In genomic region chr3:43214616-43215015, GRCh38 we compare ENCODE assay signal across 21 cellular contexts.
DNase-seq lines count a peak whose midpoint lies in the region; ATAC-seq, FAIRE-seq and TF ChIP-seq lines count a peak whose summit lies in the region.
"Had no signal": no experiment of that assay in that cellular context is flagged by ENCODE, and none has a peak within 500 bp of the region (broad histone marks: within the 10 kb centered on the region; RNA-seq: fewer than 3 reads in every experiment).

No MANE protein-coding gene starts in this region.

- H3K27me3 ChIP-seq in IMR-90 (ENCODE audit: control insufficient read depth, insufficient read depth, low read length): peaks cover 11% of the 10 kb centered on the region
- H3K27me3 ChIP-seq in breast epithelium: no peaks in the 10 kb centered on the region
- H3K27me3 ChIP-seq in kidney epithelial cell (ENCODE audit: control insufficient read depth, insufficient read depth, low read length): no peaks in the 10 kb centered on the region
- peaks cover 8% of the 10 kb centered on the region for H3K27me3 ChIP-seq in endodermal cell (ENCODE audit: control insufficient read depth, insufficient read depth, low read length, poor library complexity, severe bottlenecking)
- H3K27me3 ChIP-seq: Peyer's patch had no signal

- peaks cover 0 to 3% of the 10 kb centered on the region in 2 donors for H3K27me3 Mint-ChIP-seq in stimulated activated naive B cell treated with anti-CD40 and anti-IgM and Interleukin-4, amounts not matched to agents 10 μg/mL and 1 μg/mL and 100 μg/mL, for 72 hours
- H3K27me3 Mint-ChIP-seq in endodermal cell (ENCODE audit: insufficient read depth): peaks cover 2% of the 10 kb centered on the region
- H3K27me3 Mint-ChIP-seq: CD4-positive, alpha-beta T cell had no signal

- no peak overlapping the region for H3K23ac ChIP-seq in IMR-90 (ENCODE audit: low read depth, low read length)

- no peak overlapping the region for H2BK5ac ChIP-seq in IMR-90 (ENCODE audit: low read depth, low read length, poor library complexity, severe bottlenecking)

- no peak overlapping the region for H4K91ac ChIP-seq in IMR-90 (ENCODE audit: insufficient read depth, low read depth, low read length)

- H3K4me3 ChIP-seq in AG10803 (ENCODE audit: low read length): no peak overlapping the region
- H3K4me3 ChIP-seq in IMR-90 (ENCODE audit: insufficient read depth, low read depth, low read length): no peak overlapping the region
- H3K4me3 ChIP-seq in breast epithelium: no peak overlapping the region
- no peak overlapping the region for H3K4me3 ChIP-seq in kidney epithelial cell (ENCODE audit: low read depth, low read length)
- H3K4me3 ChIP-seq in endodermal cell (ENCODE audit: low read length): no peak overlapping the region
- H3K4me3 ChIP-seq: Peyer's patch had no signal

- H2BK120ac ChIP-seq in IMR-90 (ENCODE audit: low read depth, low read length): no peak overlapping the region; the same call in 1 of the 2 replicates

- H3K4ac ChIP-seq in IMR-90 (ENCODE audit: low read depth, low read length): no peak overlapping the region

- CTCF ChIA-PET in IMR-90 (lab: Yijun Ruan, JAX): no interaction called here

- no peak overlapping the region for H3K56ac ChIP-seq in IMR-90 (ENCODE audit: extremely low read depth, insufficient read depth, low read length)

- no peak overlapping the region for H3K27ac Mint-ChIP-seq in stimulated activated naive B cell treated with anti-CD40 and anti-IgM and Interleukin-4, amounts not matched to agents 10 μg/mL and 1 μg/mL and 100 μg/mL, for 72 hours
- H3K27ac Mint-ChIP-seq in endodermal cell: no peak overlapping the region
- H3K27ac Mint-ChIP-seq: activated CD8-positive, alpha-beta T cell treated with anti-CD3 and anti-CD28 coated beads, Interleukin-2, amount 10 ng/mL, durations not matched to agents 7 days and 5 days; activated naive CD4-positive, alpha-beta T cell treated with anti-CD3 and anti-CD28 coated beads, Interleukin-2, amount 50 U/mL, for 72 hours; brain; CD4-positive, alpha-beta T cell; IgD-negative memory B cell had no signal

- peak overlapping the region; percentile 60 for H2AFZ ChIP-seq in IMR-90 (replicated peaks; ENCODE audit: low read length, poor library complexity)

- H3K9me1 ChIP-seq in IMR-90 (ENCODE audit: insufficient read depth, low read length): no peaks in the 10 kb centered on the region

- H3K27ac ChIP-seq in IMR-90 (ENCODE audit: insufficient read depth, low read length) (no peak overlapping the region), breast epithelium (peak overlapping the region; percentile 36 to 84), endodermal cell (ENCODE audit: low read depth, low read length) (no peak overlapping the region)
- H3K27ac ChIP-seq: VCaP had no signal

- DNase-seq in AG10803 (ENCODE audit: low read depth): peak; percentile 21
- DNase-seq in IMR-90: no peak
- DNase-seq in breast epithelium (ENCODE audit: low spot score in 2 of 2): no peak
- DNase-seq in kidney epithelial cell (ENCODE audit: low read depth): peak; percentile 37
- no peak for DNase-seq in stimulated activated naive B cell treated with anti-CD40 and anti-IgM and Interleukin-4, amounts not matched to agents 10 μg/mL and 1 μg/mL and 100 μg/mL, for 72 hours
- DNase-seq in GM12891 (ENCODE audit: insufficient read length, low spot score): no peak
- DNase-seq in endodermal cell: no peak
- DNase-seq: activated CD8-positive, alpha-beta T cell treated with anti-CD3 and anti-CD28 coated beads, Interleukin-2, amount 10 ng/mL, durations not matched to agents 7 days and 5 days; activated T-cell treated with anti-CD3 and anti-CD28 coated beads, Interleukin-2, amount 50 U/mL, for 48 hours; CD4-positive, alpha-beta T cell; hypothalamus; NCI-H1092; nucleus accumbens; stimulated activated CD4-positive, alpha-beta T cell treated with anti-CD3 and anti-CD28 coated beads, Interleukin-4, amount 100 ng/mL, for 1 hour had no signal

- no peak overlapping the region for H3K4me3 Mint-ChIP-seq in stimulated activated naive B cell treated with anti-CD40 and anti-IgM and Interleukin-4, amounts not matched to agents 10 μg/mL and 1 μg/mL and 100 μg/mL, for 72 hours
- no peak overlapping the region for H3K4me3 Mint-ChIP-seq in endodermal cell
- H3K4me3 Mint-ChIP-seq: activated CD8-positive, alpha-beta T cell treated with anti-CD3 and anti-CD28 coated beads, Interleukin-2, amount 10 ng/mL, durations not matched to agents 7 days and 5 days; brain; CD4-positive, alpha-beta T cell had no signal

- H3K9ac ChIP-seq in IMR-90 (ENCODE audit: low read depth, low read length) (no peak overlapping the region), endodermal cell (ENCODE audit: extremely low read depth, low read length, poor library complexity, severe bottlenecking) (no peak overlapping the region)

- H2AK9ac ChIP-seq in IMR-90 (replicated peaks; ENCODE audit: low read depth, low read length, poor library complexity): no peak overlapping the region

- BruUV-seq in IMR-90 (replicated peaks; lab: Mats Ljungman, UMichigan): no TSS peak

- H4K20me1 ChIP-seq in IMR-90 (ENCODE audit: insufficient read depth, low read length): no peaks in the 10 kb centered on the region

- in situ Hi-C loops in IMR-90 (cut with MboI; ENCODE audit: low sequenced_read_pairs): no loop called here

- H3K4me1 ChIP-seq in IMR-90 (ENCODE audit: control insufficient read depth, insufficient read depth, low read length) (peaks cover 2% of the 10 kb centered on the region; the same call in 1 of the 2 replicates), breast epithelium (no peaks in the 10 kb centered on the region), endodermal cell (ENCODE audit: control insufficient read depth, insufficient read depth, low read length) (no peaks in the 10 kb centered on the region)
- H3K4me1 ChIP-seq: Peyer's patch had no signal

- no peak for TF ChIP-seq RAD21 in IMR-90 (IDR thresholded peaks at IDR 0.05; ENCODE audit: low read length)

- ATAC-seq in IMR-90 (ENCODE audit: low read depth): no peak
- no peak for ATAC-seq in stimulated activated naive B cell treated with anti-CD40 and anti-IgM and Interleukin-4, amounts not matched to agents 10 μg/mL and 1 μg/mL and 100 μg/mL, for 72 hours (replicated peaks)
- ATAC-seq in HG03442 (IDR thresholded peaks at IDR 0.05; ENCODE audit: unreplicated experiment): no peak
- ATAC-seq: activated CD8-positive, alpha-beta T cell treated with anti-CD3 and anti-CD28 coated beads, Interleukin-2, amount 10 ng/mL, durations not matched to agents 7 days and 5 days; activated naive CD4-positive, alpha-beta T cell treated with anti-CD3 and anti-CD28 coated beads, Interleukin-2, amount 50 U/mL, for 72 hours; left lobe of liver had no signal

- TF ChIP-seq POLR2A in IMR-90 (IDR thresholded peaks at IDR 0.05; ENCODE audit: low read depth, low read length): no peak
- TF ChIP-seq POLR2A in breast epithelium (IDR thresholded peaks at IDR 0.05): no peak
- TF ChIP-seq POLR2A in GM12891 (IDR thresholded peaks at IDR 0.05; ENCODE audit: low read depth, low read length): no peak

- H4K5ac ChIP-seq in IMR-90 (ENCODE audit: low read depth, low read length): no peak overlapping the region

- H3K36me3 Mint-ChIP-seq in stimulated activated naive B cell treated with anti-CD40 and anti-IgM and Interleukin-4, amounts not matched to agents 10 μg/mL and 1 μg/mL and 100 μg/mL, for 72 hours: no peaks in the 10 kb centered on the region
- H3K36me3 Mint-ChIP-seq in endodermal cell (ENCODE audit: low read depth): no peaks in the 10 kb centered on the region
- H3K36me3 Mint-ChIP-seq: activated naive CD4-positive, alpha-beta T cell treated with anti-CD3 and anti-CD28 coated beads, Interleukin-2, amount 50 U/mL, for 72 hours; brain had no signal

- H3K9me3 Mint-ChIP-seq in stimulated activated naive B cell treated with anti-CD40 and anti-IgM and Interleukin-4, amounts not matched to agents 10 μg/mL and 1 μg/mL and 100 μg/mL, for 72 hours: no peaks in the 10 kb centered on the region
- no peaks in the 10 kb centered on the region for H3K9me3 Mint-ChIP-seq in endodermal cell
- H3K9me3 Mint-ChIP-seq: activated naive CD4-positive, alpha-beta T cell treated with anti-CD3 and anti-CD28 coated beads, Interleukin-2, amount 50 U/mL, for 72 hours; CD4-positive, alpha-beta T cell had no signal

- dilution Hi-C loops in IMR-90 (cut with HindIII; ENCODE audit: low sequenced_read_pairs, unreplicated experiment): no loop called here

- no peaks in the 10 kb centered on the region for H3K79me1 ChIP-seq in IMR-90 (ENCODE audit: low read depth in 1 of 2, low read length in 2 of 2)

- WGBS in IMR-90 (ENCODE audit: extremely low coverage in 2 of 2, insufficient read length in 1 of 2), 2 experiments: no CpG with 5 or more reads among the region's 4 CpGs
- WGBS in endodermal cell (ENCODE audit: insufficient coverage in 1 of 2, insufficient read length in 1 of 2), 2 experiments: 91% methylated on average over 4 of the region's 4 CpGs; no CpG with 5 or more reads in 1 of the 2 experiments

- FAIRE-seq in GM12891 (lab: Jason Lieb, UNC): no peak

- TF ChIP-seq CTCF in AG10803 (conservative IDR thresholded peaks at IDR 0.05; ENCODE audit: low read length) (no peak), IMR-90 (conservative IDR thresholded peaks at IDR 0.05; ENCODE audit: low read depth, low read length) (no peak), breast epithelium (IDR thresholded peaks at IDR 0.05) (no peak), kidney epithelial cell (IDR thresholded peaks at IDR 0.05; ENCODE audit: insufficient read depth, low read length, poor library complexity, severe bottlenecking) (no peak), endodermal cell (conservative IDR thresholded peaks at IDR 0.05) (no peak)

- H3K9me3 ChIP-seq in IMR-90 (ENCODE audit: control insufficient read depth, insufficient read depth, low read length) (no peaks in the 10 kb centered on the region), breast epithelium (no peaks in the 10 kb centered on the region), endodermal cell (ENCODE audit: control insufficient read depth, low read length) (no peaks in the 10 kb centered on the region)
- H3K9me3 ChIP-seq: Peyer's patch had no signal

- intact Hi-C loops in IMR-90 (cut with micrococcal nuclease) (no loop called here), breast epithelium (cut with DNase I; ENCODE audit: low total_unique reads) (no loop called here)

- POLR2A ChIA-PET in IMR-90 (lab: Charles Lee; ENCODE audit: unreplicated experiment): no interaction called here

- H2BK15ac ChIP-seq in IMR-90 (ENCODE audit: low read depth, low read length): no peak overlapping the region; the same call in 2 of the 3 replicates

- H2BK20ac ChIP-seq in IMR-90 (ENCODE audit: low read depth, low read length): 0 out of 2 replicates have a peak overlapping the region, but pooled peaks have one; percentile 9

- H2AK5ac ChIP-seq in IMR-90 (ENCODE audit: low read depth, low read length): no peak overlapping the region

- no peak overlapping the region for H3K18ac ChIP-seq in IMR-90 (ENCODE audit: low read depth, low read length)

- no peaks in the 10 kb centered on the region for H3K36me3 ChIP-seq in IMR-90 (ENCODE audit: control insufficient read depth, insufficient read depth, low read length)
- no peaks in the 10 kb centered on the region for H3K36me3 ChIP-seq in breast epithelium
- no peaks in the 10 kb centered on the region for H3K36me3 ChIP-seq in kidney epithelial cell (ENCODE audit: control insufficient read depth, insufficient read depth, low read length)
- no peaks in the 10 kb centered on the region for H3K36me3 ChIP-seq in endodermal cell (ENCODE audit: control insufficient read depth, insufficient read depth, low read length)
- H3K36me3 ChIP-seq: Peyer's patch had no signal

- H3K14ac ChIP-seq in IMR-90 (replicated peaks; ENCODE audit: low read depth, low read length): peak overlapping the region; percentile 37; the same call in 1 of the 2 replicates

- H3K4me2 ChIP-seq in IMR-90 (ENCODE audit: low read depth, low read length): no peak overlapping the region

- H4K8ac ChIP-seq in IMR-90 (ENCODE audit: low read depth in 2 of 2, low read length in 2 of 2): peak overlapping the region in 1 of 2 experiments; percentile 35; a peak in 1 of 4 replicates

- peaks cover 0 to 7% of the 10 kb centered on the region in 2 donors for H3K4me1 Mint-ChIP-seq in stimulated activated naive B cell treated with anti-CD40 and anti-IgM and Interleukin-4, amounts not matched to agents 10 μg/mL and 1 μg/mL and 100 μg/mL, for 72 hours
- H3K4me1 Mint-ChIP-seq in endodermal cell: no peaks in the 10 kb centered on the region
- H3K4me1 Mint-ChIP-seq: brain had no signal

Comparison
In these comparisons a context has a peak if more than half of its experiments do, and no peak if none do; other contexts are left out.
1. DNase-seq: peak in AG10803 (single experiment) and kidney epithelial cell (single experiment); none in IMR-90 (single experiment), breast epithelium (0 of 2), stimulated activated naive B cell treated with anti-CD40 and anti-IgM and Interleukin-4, amounts not matched to agents 10 μg/mL and 1 μg/mL and 100 μg/mL, for 72 hours (single experiment), GM12891 (single experiment) and endodermal cell (single experiment).
2. H3K27ac ChIP-seq: peak in breast epithelium (2 of 2); none in IMR-90 (single experiment) and endodermal cell (single experiment).